In genomic region chr16:88867561-88868246, GRCh38 we compare ENCODE assay signal across 2 cellular contexts.
TF ChIP-seq lines count a peak whose summit lies in the region.

No MANE protein-coding gene starts in this region.

TF ChIP-seq in K562, 482 proteins besides CTCF, POLR2A, EP300 and RAD21:
- TF ChIP-seq RNF2 (IDR thresholded peaks at IDR 0.05) (no peak), RBM22 (IDR thresholded peaks at IDR 0.05; ENCODE audit: low read depth, low read length, poor library complexity, severe bottlenecking) (peak; percentile 8), POLR2G (IDR thresholded peaks at IDR 0.05; ENCODE audit: low read depth, low read length) (peak; percentile 65), EGR1 (conservative IDR thresholded peaks at IDR 0.05) (peak; percentile 59), HIVEP1 (CRISPR knock-in tag; IDR thresholded peaks at IDR 0.05) (no peak)

TF ChIP-seq in WTC11, 78 proteins besides CTCF, POLR2A, EP300 and RAD21:
- TF ChIP-seq FOXJ3 (CRISPR knock-in tag; IDR thresholded peaks at IDR 0.05; ENCODE audit: borderline replicate concordance), result no peak
- TF ChIP-seq ARID4B (CRISPR knock-in tag; IDR thresholded peaks at IDR 0.05; ENCODE audit: borderline replicate concordance), result no peak
- no peak for TF ChIP-seq CREM (CRISPR knock-in tag; IDR thresholded peaks at IDR 0.05)
